In genomic region chr16:29506308-29506707, GRCh38 we compare ENCODE assay signal across 8 cellular contexts. TPM values are rescaled to one million over a fixed set of nuclear protein-coding genes. Genes with fewer than 3 reads are reported as not detected.
DNase-seq lines count a peak whose midpoint lies in the region; ATAC-seq and TF ChIP-seq lines count a peak whose summit lies in the region.
"Not testable (repeated sequence)": the region's sequence is repeated elsewhere in the genome, so short reads cannot be mapped to it uniquely, and the experiment has no call there.

TSS of gene NPIPB12 (minus strand) at chr16:29506408.

- H2AK5ac ChIP-seq in H9 (ENCODE audit: insufficient read length, low read length), result not testable (repeated sequence)

- H3K27ac Mint-ChIP-seq in H9; activated naive CD8-positive, alpha-beta T cell treated with anti-CD3 and anti-CD28 coated beads for 36 hours; endodermal cell; progenitor cell of endocrine pancreas: not testable (repeated sequence)

- H3K9me3 ChIP-seq in H9 (ENCODE audit: control insufficient read depth, low read depth, low read length); endodermal cell (ENCODE audit: control insufficient read depth, low read length); lung (ENCODE audit: control insufficient read depth in 2 of 2, insufficient read depth in 1 of 2, low read length in 1 of 2); transverse colon: not testable (repeated sequence)

- not testable (repeated sequence) for H3K27ac ChIP-seq in H9 (ENCODE audit: insufficient read length, low read depth, low read length); endodermal cell (ENCODE audit: low read depth, low read length); lung (ENCODE audit: low read depth in 1 of 2, low read length in 1 of 2); transverse colon

- H4K5ac ChIP-seq in H9 (ENCODE audit: insufficient read length, low read depth, low read length), result not testable (repeated sequence)

- not testable (repeated sequence) for H3K27me3 ChIP-seq in H9 (ENCODE audit: insufficient read depth, low read length); endodermal cell (ENCODE audit: control insufficient read depth, insufficient read depth, low read length, poor library complexity, severe bottlenecking); lung (ENCODE audit: control insufficient read depth, insufficient read depth); transverse colon

- H3K4me3 ChIP-seq in endodermal cell (ENCODE audit: low read length); lung; transverse colon: not testable (repeated sequence)

- not testable (repeated sequence) for H4K91ac ChIP-seq in H9 (ENCODE audit: insufficient read length, low read depth, low read length)

- not testable (repeated sequence) for H2BK5ac ChIP-seq in H9 (ENCODE audit: insufficient read length, low read length)

- not testable (repeated sequence) for H3K4me1 ChIP-seq in H9 (ENCODE audit: insufficient read depth, low read length); endodermal cell (ENCODE audit: control insufficient read depth, insufficient read depth, low read length); lung (ENCODE audit: control insufficient read depth in 2 of 2, insufficient read depth in 2 of 2, low read length in 2 of 2); transverse colon

- intact Hi-C loops in T-helper 2 cell treated with Interferon-gamma antibody and Interleukin-4, amounts not matched to agents 100 ng/mL and 5 ng/mL, for 36 hours (cut with micrococcal nuclease); cardiac septum (cut with DNase I); transverse colon (cut with DNase I; ENCODE audit: low total_unique reads): not testable (repeated sequence)

- not testable (repeated sequence) for H3K27me3 Mint-ChIP-seq in H9 (ENCODE audit: low read depth); activated naive CD8-positive, alpha-beta T cell treated with anti-CD3 and anti-CD28 coated beads for 36 hours; endodermal cell (ENCODE audit: insufficient read depth); progenitor cell of endocrine pancreas

- not testable (repeated sequence) for H3K4me3 Mint-ChIP-seq in H9; activated naive CD8-positive, alpha-beta T cell treated with anti-CD3 and anti-CD28 coated beads for 36 hours; endodermal cell; progenitor cell of endocrine pancreas (ENCODE audit: low read depth)

- TF ChIP-seq POLR2A in transverse colon (IDR thresholded peaks at IDR 0.05), result not testable (repeated sequence)

- not testable (repeated sequence) for H3K9ac ChIP-seq in H9 (ENCODE audit: extremely low read depth, insufficient read length, low read length); endodermal cell (ENCODE audit: extremely low read depth, low read length, poor library complexity, severe bottlenecking)

- ATAC-seq in lung (ENCODE audit: insufficient read depth, low FRiP score), result not testable (repeated sequence)

- H3K4me1 Mint-ChIP-seq in H9; activated naive CD8-positive, alpha-beta T cell treated with anti-CD3 and anti-CD28 coated beads for 36 hours; endodermal cell; progenitor cell of endocrine pancreas (ENCODE audit: low read depth): not testable (repeated sequence)

- not testable (repeated sequence) for DNase-seq in H9; activated naive CD8-positive, alpha-beta T cell treated with anti-CD3 and anti-CD28 coated beads for 36 hours; endodermal cell; cardiac septum (ENCODE audit: low spot score); lung (ENCODE audit: low spot score); progenitor cell of endocrine pancreas (ENCODE audit: low spot score, unreplicated experiment); transverse colon

- TF ChIP-seq CTCF in H9 (conservative IDR thresholded peaks at IDR 0.05); endodermal cell (conservative IDR thresholded peaks at IDR 0.05); lung (IDR thresholded peaks at IDR 0.05; ENCODE audit: control extremely low read depth, extremely low read depth); progenitor cell of endocrine pancreas (IDR thresholded peaks at IDR 0.05; ENCODE audit: unreplicated experiment); transverse colon (IDR thresholded peaks at IDR 0.05): not testable (repeated sequence)

- WGBS in H9 (ENCODE audit: extremely low coverage, insufficient read length, low lambda C conversion rate), result no CpG with 5 or more reads among the region's 6 CpGs
- 100% methylated on average over 2 of the region's 6 CpGs; no CpG with 5 or more reads in 1 of the 2 experiments for WGBS in endodermal cell (ENCODE audit: insufficient coverage in 1 of 2, insufficient read length in 1 of 2), 2 experiments
- WGBS in lung, 2 donors, result 87 to 89% methylated on average over 2 of the region's 6 CpGs
- WGBS in transverse colon (ENCODE audit: low coverage in 1 of 2), 2 donors, result no CpG with 5 or more reads among the region's 6 CpGs

- H3T11ph ChIP-seq in H9 (ENCODE audit: low read length), result not testable (repeated sequence)

- not testable (repeated sequence) for H3K56ac ChIP-seq in H9 (ENCODE audit: insufficient read length, low read depth, low read length)

- H4K8ac ChIP-seq in H9 (replicated peaks; ENCODE audit: insufficient read length, low read depth, low read length), result not testable (repeated sequence)

- not testable (repeated sequence) for H2AFZ ChIP-seq in H9 (ENCODE audit: low read length)

- H3K79me1 ChIP-seq in H9 (ENCODE audit: insufficient read depth, low read depth, low read length, poor library complexity, severe bottlenecking), result not testable (repeated sequence)

- H2BK20ac ChIP-seq in H9 (ENCODE audit: low read depth, low read length, poor library complexity, severe bottlenecking), result not testable (repeated sequence)

- H3K36me3 ChIP-seq in endodermal cell (ENCODE audit: control insufficient read depth, insufficient read depth, low read length); lung (ENCODE audit: control insufficient read depth in 2 of 2, insufficient read depth in 2 of 2, low read length in 2 of 2); transverse colon: not testable (repeated sequence)

- not testable (repeated sequence) for H3K36me3 Mint-ChIP-seq in H9 (ENCODE audit: insufficient read depth in 1 of 3, low read depth in 3 of 3); activated naive CD8-positive, alpha-beta T cell treated with anti-CD3 and anti-CD28 coated beads for 36 hours; endodermal cell (ENCODE audit: low read depth); progenitor cell of endocrine pancreas (ENCODE audit: insufficient read depth)

- H3K23me2 ChIP-seq in H9 (ENCODE audit: insufficient read length, low read depth, low read length, poor library complexity, severe bottlenecking), result not testable (repeated sequence)

- not testable (repeated sequence) for H4K20me1 ChIP-seq in H9 (ENCODE audit: control insufficient read depth, insufficient read depth, insufficient read length)

- in situ Hi-C loops in transverse colon (cut with MboI; ENCODE audit: low pct_ligation_motif_present in 1 of 4, low pct_unique_long_range_greater_than_20kb in 1 of 4, low sequenced_read_pairs in 3 of 4), result not testable (repeated sequence)

- not testable (repeated sequence) for H2BK15ac ChIP-seq in H9 (ENCODE audit: low read depth, low read length)

- TF ChIP-seq EP300 in transverse colon (IDR thresholded peaks at IDR 0.05; ENCODE audit: low read depth), result not testable (repeated sequence)

- H3K79me2 ChIP-seq in H9 (ENCODE audit: insufficient read depth, low read length), result not testable (repeated sequence)

- H2BK12ac ChIP-seq in H9 (ENCODE audit: insufficient read length, low read depth, low read length), result not testable (repeated sequence)

- H3K14ac ChIP-seq in H9 (ENCODE audit: insufficient read depth, low read length), result not testable (repeated sequence)

- H2BK120ac ChIP-seq in H9 (ENCODE audit: low read depth, low read length, poor library complexity, severe bottlenecking), result not testable (repeated sequence)

- not testable (repeated sequence) for H3K18ac ChIP-seq in H9 (ENCODE audit: insufficient read length, low read depth, low read length)

- H3K23ac ChIP-seq in H9 (ENCODE audit: insufficient read length, low read depth, low read length), result not testable (repeated sequence)

- not testable (repeated sequence) for H3K9me3 Mint-ChIP-seq in H9; activated naive CD8-positive, alpha-beta T cell treated with anti-CD3 and anti-CD28 coated beads for 36 hours; endodermal cell; progenitor cell of endocrine pancreas (ENCODE audit: low read depth)

- not testable (repeated sequence) for H3K4ac ChIP-seq in H9 (ENCODE audit: low read depth, low read length)

- H3K4me2 ChIP-seq in H9 (ENCODE audit: insufficient read depth, insufficient read length, low read length), result not testable (repeated sequence)

RNA-seq across cellular contexts. Expression of gene NPIPB12, which starts in this region (rescaled TPM):
- total RNA-seq in H9 (2021) (51.3 and 55.1 TPM in 2 replicates), endodermal cell (10 to 100 TPM; 82.1 to 94.7 TPM), cardiac septum (17.4 TPM), lung (10 to 100 TPM; 74.4 to 76.4 TPM), progenitor cell of endocrine pancreas (79.8 and 87.7 TPM in 2 replicates), transverse colon (100 to 1,000 TPM in 3 of 4 donors, 10 to 100 TPM in 1; 85.2 to 411 (median 186) TPM)
- 82.4 and 87.8 TPM in 2 replicates for total RNA-seq in T-helper 2 cell treated with Interferon-gamma antibody and Interleukin-4, amounts not matched to agents 100 ng/mL and 5 ng/mL, for 36 hours
- 10 to 100 TPM; 52.7 to 65.7 TPM for total RNA-seq in activated naive CD8-positive, alpha-beta T cell treated with anti-CD3 and anti-CD28 coated beads for 36 hours
- 35.6 TPM for polyA plus RNA-seq in endodermal cell (2013, experiment 1 of 2)
- polyA plus RNA-seq in endodermal cell (2013, experiment 2 of 2), result 37.8 TPM
- polyA plus RNA-seq in lung, result 10 to 100 TPM; 25.3 to 54.8 TPM
